2 cellular contexts compared by ENCODE assay signal in genomic region chr14:77892381-77892871, GRCh38.
TF ChIP-seq lines count a peak whose summit lies in the region.

No MANE protein-coding gene starts in this region.

TF ChIP-seq in IMR-90, 13 proteins besides CTCF, POLR2A, EP300 and RAD21:
- TF ChIP-seq SMC3 (IDR thresholded peaks at IDR 0.05; ENCODE audit: low read depth, low read length) (no peak), USF2 (IDR thresholded peaks at IDR 0.05; ENCODE audit: low read depth, low read length) (0 out of 2 replicates have a peak, but pooled peaks have one; percentile 15), MXI1 (IDR thresholded peaks at IDR 0.05; ENCODE audit: borderline replicate concordance, low read depth, low read length) (peak; percentile 17; the same call in 1 of the 2 replicates)
TF ChIP-seq in IMR-90: peak in this region for 2.

TF ChIP-seq in GM12878, 131 proteins besides CTCF, POLR2A, EP300 and RAD21:
- TF ChIP-seq BCL3 (IDR thresholded peaks at IDR 0.05; ENCODE audit: borderline replicate concordance, insufficient read depth, low read depth, low read length, poor library complexity, severe bottlenecking) (peak; percentile 22), ATF2 (IDR thresholded peaks at IDR 0.05; ENCODE audit: low read length) (no peak), LARP7 (IDR thresholded peaks at IDR 0.05) (no peak), MLLT1 (IDR thresholded peaks at IDR 0.05) (no peak)
